In genomic region chr7:6430974-6431373, GRCh38 we compare ENCODE assay signal across 18 cellular contexts. TPM values are rescaled to one million over a fixed set of nuclear protein-coding genes. Genes with fewer than 3 reads are reported as not detected.
DNase-seq lines count a peak whose midpoint lies in the region; TF ChIP-seq lines count a peak whose summit lies in the region.
"Had no signal": no experiment of that assay in that cellular context is flagged by ENCODE, and none has a peak within 500 bp of the region (broad histone marks: within the 10 kb centered on the region; RNA-seq: fewer than 3 reads in every experiment).

No MANE protein-coding gene starts in this region.

- TF ChIP-seq CTCF in H9 (conservative IDR thresholded peaks at IDR 0.05), result no peak
- TF ChIP-seq CTCF in osteoblast (IDR thresholded peaks at IDR 0.05; ENCODE audit: extremely low read depth, low read depth, low read length), result no peak

- DNase-seq in H9 (no peak), epidermal melanocyte (ENCODE audit: insufficient read length, low spot score) (peak; percentile 8), osteoblast (ENCODE audit: insufficient read length, low spot score, missing footprints) (no peak), NCI-H446 treated with DMSO at 0.1 percent for 48 hours (lab: John Stamatoyannopoulos, UW) (no peak), GDM1 (lab: John Stamatoyannopoulos, UW) (no peak)
- DNase-seq: AML-193; CD4-positive, CD25-positive, alpha-beta regulatory T cell; GF-D8; GM23248; NCI-H1417; NCI-H187; NCI-H2107; NCI-H510A treated with DMSO at 0.1 percent for 48 hours; NCI-H774 had no signal

- peaks cover 9% of the 10 kb centered on the region for H3K79me1 ChIP-seq in H9 (ENCODE audit: insufficient read depth, low read depth, low read length, poor library complexity, severe bottlenecking)

- H4K20me1 ChIP-seq in H9 (ENCODE audit: control insufficient read depth, insufficient read depth, insufficient read length) (no peaks in the 10 kb centered on the region), osteoblast (ENCODE audit: insufficient read depth, low read length) (peaks cover 24% of the 10 kb centered on the region)

- H3K27ac Mint-ChIP-seq in H9, result peak overlapping the region; percentile 19 to 76 (median 52); a peak in 3 of 7 replicates

- H3K9me3 Mint-ChIP-seq in H9, result no peaks in the 10 kb centered on the region
- H3K9me3 Mint-ChIP-seq: CD4-positive, CD25-positive, alpha-beta regulatory T cell had no signal

- H3K27me3 Mint-ChIP-seq in H9 (ENCODE audit: low read depth), result no peaks in the 10 kb centered on the region
- H3K27me3 Mint-ChIP-seq: CD4-positive, CD25-positive, alpha-beta regulatory T cell had no signal

- H4K8ac ChIP-seq in H9 (replicated peaks; ENCODE audit: insufficient read length, low read depth, low read length), result no peak overlapping the region

- H3K79me2 ChIP-seq in H9 (ENCODE audit: insufficient read depth, low read length) (peaks cover 4% of the 10 kb centered on the region), osteoblast (ENCODE audit: insufficient read depth, low read length) (peaks cover 56% of the 10 kb centered on the region)

- H3K4me2 ChIP-seq in H9 (ENCODE audit: insufficient read depth, insufficient read length, low read length) (no peak overlapping the region), osteoblast (ENCODE audit: insufficient read depth, low read length) (no peak overlapping the region)

- no peak overlapping the region for H3T11ph ChIP-seq in H9 (ENCODE audit: low read length)

- no peak overlapping the region for H2BK12ac ChIP-seq in H9 (ENCODE audit: insufficient read length, low read depth, low read length)

- no peak overlapping the region for H3K18ac ChIP-seq in H9 (ENCODE audit: insufficient read length, low read depth, low read length)

- H3K4me3 Mint-ChIP-seq in H9, result no peak overlapping the region
- H3K4me3 Mint-ChIP-seq: CD4-positive, CD25-positive, alpha-beta regulatory T cell had no signal

- H3K27me3 ChIP-seq in H9 (ENCODE audit: insufficient read depth, low read length), result no peaks in the 10 kb centered on the region
- H3K27me3 ChIP-seq in osteoblast (ENCODE audit: insufficient read depth, low read length), result no peaks in the 10 kb centered on the region

- H3K9me3 ChIP-seq in H9 (ENCODE audit: control insufficient read depth, low read depth, low read length) (no peaks in the 10 kb centered on the region), osteoblast (ENCODE audit: low read depth, low read length) (no peaks in the 10 kb centered on the region)
- H3K9me3 ChIP-seq: Caco-2 had no signal

- no peak overlapping the region for H3K56ac ChIP-seq in H9 (ENCODE audit: insufficient read length, low read depth, low read length)

- no peak overlapping the region for H2AFZ ChIP-seq in H9 (ENCODE audit: low read length)
- no peak overlapping the region for H2AFZ ChIP-seq in osteoblast (ENCODE audit: low read length)
- H2AFZ ChIP-seq: GM23248 had no signal

- H3K27ac ChIP-seq in H9 (ENCODE audit: insufficient read length, low read depth, low read length), result no peak overlapping the region
- peak overlapping the region; percentile 29 for H3K27ac ChIP-seq in angular gyrus (ENCODE audit: low read depth, low read length)
- peak overlapping the region; percentile 50 for H3K27ac ChIP-seq in temporal lobe (ENCODE audit: low read depth, low read length)
- H3K27ac ChIP-seq in osteoblast (ENCODE audit: low read depth, low read length), result no peak overlapping the region
- H3K27ac ChIP-seq: GM23248 had no signal

- no peaks in the 10 kb centered on the region for H3K23me2 ChIP-seq in H9 (ENCODE audit: insufficient read length, low read depth, low read length, poor library complexity, severe bottlenecking)

- H3K9ac ChIP-seq in H9 (ENCODE audit: extremely low read depth, insufficient read length, low read length), result no peak overlapping the region
- H3K9ac ChIP-seq: GM23248 had no signal

- H3K36me3 ChIP-seq in osteoblast (ENCODE audit: insufficient read depth, low read length), result peaks cover 72% of the 10 kb centered on the region

- H3K4me1 ChIP-seq in H9 (ENCODE audit: insufficient read depth, low read length), result no peaks in the 10 kb centered on the region
- H3K4me1 ChIP-seq in osteoblast (ENCODE audit: insufficient read depth, low read length), result peaks cover 7% of the 10 kb centered on the region
- H3K4me1 ChIP-seq: Caco-2 had no signal

- H2AK5ac ChIP-seq in H9 (ENCODE audit: insufficient read length, low read length), result no peak overlapping the region

- H3K14ac ChIP-seq in H9 (ENCODE audit: insufficient read depth, low read length), result no peak overlapping the region

- peaks cover 2 to 6% of the 10 kb centered on the region in 2 experiments; a peak in 3 of 4 replicates for H3K4me1 Mint-ChIP-seq in H9

- no peak overlapping the region for H3K4ac ChIP-seq in H9 (ENCODE audit: low read depth, low read length)

- no peak overlapping the region for H2BK20ac ChIP-seq in H9 (ENCODE audit: low read depth, low read length, poor library complexity, severe bottlenecking)

- H3K4me3 ChIP-seq in osteoblast (ENCODE audit: insufficient read depth, low read length), result no peak overlapping the region
- H3K4me3 ChIP-seq: GM23248, K562 had no signal

- H2BK120ac ChIP-seq in H9 (ENCODE audit: low read depth, low read length, poor library complexity, severe bottlenecking), result no peak overlapping the region

- no peak overlapping the region for H4K5ac ChIP-seq in H9 (ENCODE audit: insufficient read length, low read depth, low read length)

- no peak overlapping the region for H2BK15ac ChIP-seq in H9 (ENCODE audit: low read depth, low read length)

- peaks cover 42 to 84% (median 59%) of the 10 kb centered on the region in 3 experiments for H3K36me3 Mint-ChIP-seq in H9 (ENCODE audit: insufficient read depth in 1 of 3, low read depth in 3 of 3)

- WGBS in H9 (ENCODE audit: extremely low coverage, insufficient read length, low lambda C conversion rate), result no CpG with 5 or more reads among the region's 12 CpGs

- no peak overlapping the region for H3K23ac ChIP-seq in H9 (ENCODE audit: insufficient read length, low read depth, low read length)

- H4K91ac ChIP-seq in H9 (ENCODE audit: insufficient read length, low read depth, low read length), result no peak overlapping the region

- no peak overlapping the region for H2BK5ac ChIP-seq in H9 (ENCODE audit: insufficient read length, low read length)

RNA-seq across cellular contexts. Expression of gene DAGLB, which starts 16.8 kb away (rescaled TPM):
- total RNA-seq in H9 (2021) (41.9 and 46.4 TPM in 2 replicates), temporal lobe (23.4 TPM), osteoblast (17.1 and 17.4 TPM in 2 replicates)

RNA-seq across cellular contexts. Expression of gene KDELR2, which starts 53.0 kb away (rescaled TPM):
- 86.5 and 91.8 TPM in 2 replicates for total RNA-seq in H9 (2021)
- total RNA-seq in temporal lobe, result 52.9 TPM
- 218 and 245 TPM in 2 replicates for total RNA-seq in osteoblast

RNA-seq across cellular contexts. Expression of gene RAC1, which starts 56.6 kb away (rescaled TPM):
- total RNA-seq in H9 (2021), result 245 and 255 TPM in 2 replicates
- total RNA-seq in temporal lobe, result 52.4 TPM
- total RNA-seq in osteoblast, result 55.4 and 55.7 TPM in 2 replicates

Comparison
In these comparisons a context has a peak if more than half of its experiments do, and no peak if none do; other contexts are left out.
1. H3K27ac ChIP-seq: peak in angular gyrus (single experiment) and temporal lobe (single experiment); none in H9 (single experiment) and osteoblast (single experiment).